1 cellular context compared by ENCODE assay signal in the genomic region with DNA sequence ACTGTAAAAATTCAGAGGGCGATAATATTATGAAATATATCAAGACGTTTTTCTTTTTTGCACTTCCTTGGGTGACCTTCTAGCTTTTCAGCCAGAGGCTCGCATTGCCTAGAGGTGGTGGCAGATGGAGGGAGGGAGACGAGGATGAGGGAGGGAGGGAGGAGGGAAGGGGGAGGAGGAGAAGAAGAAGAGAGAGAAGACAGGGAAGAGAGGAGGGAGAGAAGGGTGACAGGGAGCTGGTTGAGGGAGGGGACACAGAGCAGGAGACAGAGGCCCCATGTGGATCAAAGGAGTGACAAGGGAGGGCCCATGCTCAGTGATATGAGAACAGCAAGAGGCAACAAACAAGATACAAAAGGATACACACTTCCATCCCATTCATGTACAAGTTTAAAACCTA.
TF ChIP-seq lines count a peak whose summit lies in the region.

No MANE protein-coding gene starts in this region.

TF ChIP-seq in HEK293, 187 proteins besides CTCF, POLR2A, EP300 and RAD21 (continued from another document):
- TF ChIP-seq, protein P1, sequence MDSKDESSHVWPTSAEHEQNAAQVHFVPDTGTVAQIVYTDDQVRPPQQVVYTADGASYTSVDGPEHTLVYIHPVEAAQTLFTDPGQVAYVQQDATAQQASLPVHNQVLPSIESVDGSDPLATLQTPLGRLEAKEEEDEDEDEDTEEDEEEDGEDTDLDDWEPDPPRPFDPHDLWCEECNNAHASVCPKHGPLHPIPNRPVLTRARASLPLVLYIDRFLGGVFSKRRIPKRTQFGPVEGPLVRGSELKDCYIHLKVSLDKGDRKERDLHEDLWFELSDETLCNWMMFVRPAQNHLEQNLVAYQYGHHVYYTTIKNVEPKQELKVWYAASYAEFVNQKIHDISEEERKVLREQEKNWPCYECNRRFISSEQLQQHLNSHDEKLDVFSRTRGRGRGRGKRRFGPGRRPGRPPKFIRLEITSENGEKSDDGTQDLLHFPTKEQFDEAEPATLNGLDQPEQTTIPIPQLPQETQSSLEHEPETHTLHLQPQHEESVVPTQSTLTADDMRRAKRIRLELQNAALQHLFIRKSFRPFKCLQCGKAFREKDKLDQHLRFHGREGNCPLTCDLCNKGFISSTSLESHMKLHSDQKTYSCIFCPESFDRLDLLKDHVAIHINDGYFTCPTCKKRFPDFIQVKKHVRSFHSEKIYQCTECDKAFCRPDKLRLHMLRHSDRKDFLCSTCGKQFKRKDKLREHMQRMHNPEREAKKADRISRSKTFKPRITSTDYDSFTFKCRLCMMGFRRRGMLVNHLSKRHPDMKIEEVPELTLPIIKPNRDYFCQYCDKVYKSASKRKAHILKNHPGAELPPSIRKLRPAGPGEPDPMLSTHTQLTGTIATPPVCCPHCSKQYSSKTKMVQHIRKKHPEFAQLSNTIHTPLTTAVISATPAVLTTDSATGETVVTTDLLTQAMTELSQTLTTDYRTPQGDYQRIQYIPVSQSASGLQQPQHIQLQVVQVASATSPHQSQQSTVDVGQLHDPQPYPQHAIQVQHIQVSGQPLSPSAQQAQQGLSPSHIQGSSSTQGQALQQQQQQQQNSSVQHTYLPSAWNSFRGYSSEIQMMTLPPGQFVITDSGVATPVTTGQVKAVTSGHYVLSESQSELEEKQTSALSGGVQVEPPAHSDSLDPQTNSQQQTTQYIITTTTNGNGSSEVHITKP (tag by site-specific recombination; IDR thresholded peaks at IDR 0.05): no peak
- TF ChIP-seq ZNF140 (tag by site-specific recombination; IDR thresholded peaks at IDR 0.05): no peak
- TF ChIP-seq, protein P2, sequence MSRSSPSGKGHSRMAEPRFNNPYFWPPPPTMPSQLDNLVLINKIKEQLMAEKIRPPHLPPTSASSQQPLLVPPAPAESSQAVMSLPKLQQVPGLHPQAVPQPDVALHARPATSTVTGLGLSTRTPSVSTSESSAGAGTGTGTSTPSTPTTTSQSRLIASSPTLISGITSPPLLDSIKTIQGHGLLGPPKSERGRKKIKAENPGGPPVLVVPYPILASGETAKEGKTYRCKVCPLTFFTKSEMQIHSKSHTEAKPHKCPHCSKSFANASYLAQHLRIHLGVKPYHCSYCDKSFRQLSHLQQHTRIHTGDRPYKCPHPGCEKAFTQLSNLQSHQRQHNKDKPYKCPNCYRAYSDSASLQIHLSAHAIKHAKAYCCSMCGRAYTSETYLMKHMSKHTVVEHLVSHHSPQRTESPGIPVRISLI (tag by site-specific recombination; IDR thresholded peaks at IDR 0.05): no peak
- TF ChIP-seq, protein P3, sequence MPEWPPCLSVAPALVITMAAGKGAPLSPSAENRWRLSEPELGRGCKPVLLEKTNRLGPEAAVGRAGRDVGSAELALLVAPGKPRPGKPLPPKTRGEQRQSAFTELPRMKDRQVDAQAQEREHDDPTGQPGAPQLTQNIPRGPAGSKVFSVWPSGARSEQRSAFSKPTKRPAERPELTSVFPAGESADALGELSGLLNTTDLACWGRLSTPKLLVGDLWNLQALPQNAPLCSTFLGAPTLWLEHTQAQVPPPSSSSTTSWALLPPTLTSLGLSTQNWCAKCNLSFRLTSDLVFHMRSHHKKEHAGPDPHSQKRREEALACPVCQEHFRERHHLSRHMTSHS (tag by site-specific recombination; IDR thresholded peaks at IDR 0.05): no peak
- TF ChIP-seq KLF1 (tag by site-specific recombination; IDR thresholded peaks at IDR 0.05): no peak
- TF ChIP-seq, protein P4, sequence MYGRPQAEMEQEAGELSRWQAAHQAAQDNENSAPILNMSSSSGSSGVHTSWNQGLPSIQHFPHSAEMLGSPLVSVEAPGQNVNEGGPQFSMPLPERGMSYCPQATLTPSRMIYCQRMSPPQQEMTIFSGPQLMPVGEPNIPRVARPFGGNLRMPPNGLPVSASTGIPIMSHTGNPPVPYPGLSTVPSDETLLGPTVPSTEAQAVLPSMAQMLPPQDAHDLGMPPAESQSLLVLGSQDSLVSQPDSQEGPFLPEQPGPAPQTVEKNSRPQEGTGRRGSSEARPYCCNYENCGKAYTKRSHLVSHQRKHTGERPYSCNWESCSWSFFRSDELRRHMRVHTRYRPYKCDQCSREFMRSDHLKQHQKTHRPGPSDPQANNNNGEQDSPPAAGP (tag by site-specific recombination; IDR thresholded peaks at IDR 0.05): peak; percentile 54; the same call in 1 of the 2 replicates
- TF ChIP-seq, protein P5, sequence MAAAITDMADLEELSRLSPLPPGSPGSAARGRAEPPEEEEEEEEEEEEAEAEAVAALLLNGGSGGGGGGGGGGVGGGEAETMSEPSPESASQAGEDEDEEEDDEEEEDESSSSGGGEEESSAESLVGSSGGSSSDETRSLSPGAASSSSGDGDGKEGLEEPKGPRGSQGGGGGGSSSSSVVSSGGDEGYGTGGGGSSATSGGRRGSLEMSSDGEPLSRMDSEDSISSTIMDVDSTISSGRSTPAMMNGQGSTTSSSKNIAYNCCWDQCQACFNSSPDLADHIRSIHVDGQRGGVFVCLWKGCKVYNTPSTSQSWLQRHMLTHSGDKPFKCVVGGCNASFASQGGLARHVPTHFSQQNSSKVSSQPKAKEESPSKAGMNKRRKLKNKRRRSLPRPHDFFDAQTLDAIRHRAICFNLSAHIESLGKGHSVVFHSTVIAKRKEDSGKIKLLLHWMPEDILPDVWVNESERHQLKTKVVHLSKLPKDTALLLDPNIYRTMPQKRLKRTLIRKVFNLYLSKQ (tag by site-specific recombination; IDR thresholded peaks at IDR 0.05; ENCODE audit: borderline replicate concordance): no peak
